25 cellular contexts compared by ENCODE assay signal in genomic region chr13:83214452-83214851, GRCh38.
"Had no signal": no experiment of that assay in that cellular context is flagged by ENCODE, and none has a peak within 500 bp of the region (broad histone marks: within the 10 kb centered on the region; RNA-seq: fewer than 3 reads in every experiment).

No MANE protein-coding gene starts in this region.

- H3K36me3 Mint-ChIP-seq: activated naive CD4-positive, alpha-beta T cell treated with anti-CD3 and anti-CD28 coated beads, Interleukin-2, amount 50 U/mL, for 24 hours had no signal

- H3K27ac Mint-ChIP-seq: activated CD8-positive, alpha-beta T cell treated with anti-CD3 and anti-CD28 coated beads, Interleukin-2, amount 10 ng/mL, durations not matched to agents 7 days and 5 days; activated naive CD4-positive, alpha-beta T cell treated with anti-CD3 and anti-CD28 coated beads, Interleukin-2, amount 50 U/mL, for 24 hours; T-helper 1 cell treated with Interleukin-12 subunit alpha and Interleukin-12 subunit beta and Interleukin-4 antibody, amounts not matched to agents 30 μg/mL and 1 μg/mL, for 36 hours had no signal

- H3K36me3 ChIP-seq: ascending aorta, SJCRH30 had no signal

- DNase-seq: activated CD4-positive, alpha-beta T cell treated with anti-CD3 and anti-CD28 coated beads for 4 hours; activated CD8-positive, alpha-beta memory T cell treated with anti-CD3 and anti-CD28 coated beads, Interleukin-2, amount 50 U/mL, for 48 hours; activated CD8-positive, alpha-beta T cell treated with anti-CD3 and anti-CD28 coated beads, Interleukin-2, amount 10 ng/mL, durations not matched to agents 7 days and 5 days; activated naive CD4-positive, alpha-beta T cell; activated T-cell treated with anti-CD3 and anti-CD28 coated beads, Interleukin-2, amount 50 U/mL, for 1 hour; amniotic stem cell; body of pancreas; MG63; NCI-H1105 treated with DMSO at 0.1 percent for 48 hours; NCI-H1436 treated with DMSO at 0.1 percent for 48 hours; NCI-H187; NCI-H2081; NCI-H510A treated with DMSO at 0.1 percent for 48 hours; NCI-H69; NK-92 treated with Interleukin-12 subunit alpha and Interleukin-12 subunit beta, amount 100 ng/mL, for 24 hours; OCI-M1; Right ventricle myocardium superior; RPMI8226; SJCRH30 had no signal

- H3K27me3 Mint-ChIP-seq: activated naive CD4-positive, alpha-beta T cell treated with anti-CD3 and anti-CD28 coated beads, Interleukin-2, amount 50 U/mL, for 24 hours; central memory CD8-positive, alpha-beta T cell had no signal

- H3K4me3 ChIP-seq: ascending aorta, body of pancreas, MG63, SJCRH30 had no signal

- H3K27ac ChIP-seq: body of pancreas, SJCRH30 had no signal

- H3K27me3 ChIP-seq: ascending aorta, body of pancreas, MG63, SJCRH30 had no signal

- H3K4me3 Mint-ChIP-seq: activated CD8-positive, alpha-beta T cell treated with anti-CD3 and anti-CD28 coated beads, Interleukin-2, amount 10 ng/mL, durations not matched to agents 7 days and 5 days; activated naive CD4-positive, alpha-beta T cell treated with anti-CD3 and anti-CD28 coated beads, Interleukin-2, amount 50 U/mL, for 24 hours; central memory CD8-positive, alpha-beta T cell; T-helper 1 cell treated with Interleukin-12 subunit alpha and Interleukin-12 subunit beta and Interleukin-4 antibody, amounts not matched to agents 30 μg/mL and 1 μg/mL, for 36 hours had no signal

- H3K4me1 Mint-ChIP-seq: activated naive CD4-positive, alpha-beta T cell treated with anti-CD3 and anti-CD28 coated beads, Interleukin-2, amount 50 U/mL, for 24 hours; central memory CD8-positive, alpha-beta T cell had no signal

- ATAC-seq: activated CD4-positive, CD25-positive, alpha-beta regulatory T cell treated with anti-CD3 and anti-CD28 coated beads, Interleukin-2, amount 50 U/mL, for 24 hours; activated CD8-positive, alpha-beta T cell treated with anti-CD3 and anti-CD28 coated beads, Interleukin-2, amount 10 ng/mL, durations not matched to agents 7 days and 5 days; body of pancreas; Panc1 had no signal
